Comparison of ENCODE assay signal across 1 cellular context in genomic region chr5:117829646-117830045, GRCh38.
TF ChIP-seq lines count a peak whose summit lies in the region.

No MANE protein-coding gene starts in this region.

TF ChIP-seq in H1, 55 proteins besides CTCF, POLR2A, EP300 and RAD21:
- no peak for TF ChIP-seq ATF2 (IDR thresholded peaks at IDR 0.05; ENCODE audit: low read length)
- TF ChIP-seq SRF (IDR thresholded peaks at IDR 0.05; ENCODE audit: low read depth, low read length) = no peak
